ENCODE assay signal across 1 cellular context in the genomic region with DNA sequence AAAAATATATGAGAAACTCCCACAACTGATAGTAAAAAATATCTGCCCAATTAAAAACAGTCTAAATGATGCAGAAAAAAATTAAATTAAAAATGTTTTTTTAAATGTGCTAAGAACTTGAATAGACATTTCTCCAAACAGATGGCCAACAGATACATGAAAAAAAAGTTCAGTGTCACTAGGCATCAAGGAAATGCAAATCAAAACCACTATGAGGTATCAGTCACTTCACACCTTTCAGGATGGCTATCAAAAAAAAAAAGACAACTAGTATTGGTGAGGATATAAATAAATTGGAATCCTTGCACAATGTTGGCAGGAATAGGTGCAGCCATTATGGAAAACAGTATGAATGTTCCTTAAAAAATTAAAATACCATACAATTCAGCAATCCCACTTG.
TF ChIP-seq lines count a peak whose summit lies in the region.

No MANE protein-coding gene starts in this region.

TF ChIP-seq in HepG2, 621 proteins besides CTCF, POLR2A, EP300 and RAD21:
- TF ChIP-seq, protein P1, sequence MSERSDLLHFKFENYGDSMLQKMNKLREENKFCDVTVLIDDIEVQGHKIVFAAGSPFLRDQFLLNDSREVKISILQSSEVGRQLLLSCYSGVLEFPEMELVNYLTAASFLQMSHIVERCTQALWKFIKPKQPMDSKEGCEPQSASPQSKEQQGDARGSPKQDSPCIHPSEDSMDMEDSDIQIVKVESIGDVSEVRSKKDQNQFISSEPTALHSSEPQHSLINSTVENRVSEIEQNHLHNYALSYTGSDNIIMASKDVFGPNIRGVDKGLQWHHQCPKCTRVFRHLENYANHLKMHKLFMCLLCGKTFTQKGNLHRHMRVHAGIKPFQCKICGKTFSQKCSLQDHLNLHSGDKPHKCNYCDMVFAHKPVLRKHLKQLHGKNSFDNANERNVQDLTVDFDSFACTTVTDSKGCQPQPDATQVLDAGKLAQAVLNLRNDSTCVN (CRISPR knock-in tag; IDR thresholded peaks at IDR 0.05; ENCODE audit: borderline replicate concordance): no peak
- TF ChIP-seq MAFK (conservative IDR thresholded peaks at IDR 0.05 in 1 of 2, IDR thresholded peaks at IDR 0.05 in 1 of 2; ENCODE audit: low read length in 2 of 2) (no peak), MTF2 (CRISPR knock-in tag; IDR thresholded peaks at IDR 0.05; ENCODE audit: borderline replicate concordance) (no peak), ELF3 (CRISPR knock-in tag; IDR thresholded peaks at IDR 0.05) (no peak), MIER2 (CRISPR knock-in tag; IDR thresholded peaks at IDR 0.05) (no peak), KLF6 (CRISPR knock-in tag; IDR thresholded peaks at IDR 0.05) (no peak), ZSCAN30 (CRISPR knock-in tag; IDR thresholded peaks at IDR 0.05) (no peak), JUN (CRISPR knock-in tag; IDR thresholded peaks at IDR 0.05) (no peak), MTF1 (CRISPR knock-in tag; IDR thresholded peaks at IDR 0.05) (no peak), PRMT3 (CRISPR knock-in tag; IDR thresholded peaks at IDR 0.05; ENCODE audit: borderline replicate concordance, low read depth) (no peak), REXO4 (CRISPR knock-in tag; IDR thresholded peaks at IDR 0.05; ENCODE audit: borderline replicate concordance) (no peak), AHR (CRISPR knock-in tag; IDR thresholded peaks at IDR 0.05) (no peak), ZNF10 (CRISPR knock-in tag; IDR thresholded peaks at IDR 0.05; ENCODE audit: borderline replicate concordance, low read depth) (no peak), ATAD3A (CRISPR knock-in tag; IDR thresholded peaks at IDR 0.05) (no peak)
- TF ChIP-seq, protein P2, sequence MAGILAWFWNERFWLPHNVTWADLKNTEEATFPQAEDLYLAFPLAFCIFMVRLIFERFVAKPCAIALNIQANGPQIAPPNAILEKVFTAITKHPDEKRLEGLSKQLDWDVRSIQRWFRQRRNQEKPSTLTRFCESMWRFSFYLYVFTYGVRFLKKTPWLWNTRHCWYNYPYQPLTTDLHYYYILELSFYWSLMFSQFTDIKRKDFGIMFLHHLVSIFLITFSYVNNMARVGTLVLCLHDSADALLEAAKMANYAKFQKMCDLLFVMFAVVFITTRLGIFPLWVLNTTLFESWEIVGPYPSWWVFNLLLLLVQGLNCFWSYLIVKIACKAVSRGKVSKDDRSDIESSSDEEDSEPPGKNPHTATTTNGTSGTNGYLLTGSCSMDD (CRISPR knock-in tag; IDR thresholded peaks at IDR 0.05): no peak
- TF ChIP-seq, protein P3, sequence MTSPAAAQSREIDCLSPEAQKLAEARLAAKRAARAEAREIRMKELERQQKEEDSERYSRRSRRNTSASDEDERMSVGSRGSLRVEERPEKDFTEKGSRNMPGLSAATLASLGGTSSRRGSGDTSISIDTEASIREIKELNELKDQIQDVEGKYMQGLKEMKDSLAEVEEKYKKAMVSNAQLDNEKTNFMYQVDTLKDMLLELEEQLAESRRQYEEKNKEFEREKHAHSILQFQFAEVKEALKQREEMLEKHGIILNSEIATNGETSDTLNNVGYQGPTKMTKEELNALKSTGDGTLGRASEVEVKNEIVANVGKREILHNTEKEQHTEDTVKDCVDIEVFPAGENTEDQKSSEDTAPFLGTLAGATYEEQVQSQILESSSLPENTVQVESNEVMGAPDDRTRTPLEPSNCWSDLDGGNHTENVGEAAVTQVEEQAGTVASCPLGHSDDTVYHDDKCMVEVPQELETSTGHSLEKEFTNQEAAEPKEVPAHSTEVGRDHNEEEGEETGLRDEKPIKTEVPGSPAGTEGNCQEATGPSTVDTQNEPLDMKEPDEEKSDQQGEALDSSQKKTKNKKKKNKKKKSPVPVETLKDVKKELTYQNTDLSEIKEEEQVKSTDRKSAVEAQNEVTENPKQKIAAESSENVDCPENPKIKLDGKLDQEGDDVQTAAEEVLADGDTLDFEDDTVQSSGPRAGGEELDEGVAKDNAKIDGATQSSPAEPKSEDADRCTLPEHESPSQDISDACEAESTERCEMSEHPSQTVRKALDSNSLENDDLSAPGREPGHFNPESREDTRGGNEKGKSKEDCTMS (CRISPR knock-in tag; conservative IDR thresholded peaks at IDR 0.05): no peak
- TF ChIP-seq, protein P4, sequence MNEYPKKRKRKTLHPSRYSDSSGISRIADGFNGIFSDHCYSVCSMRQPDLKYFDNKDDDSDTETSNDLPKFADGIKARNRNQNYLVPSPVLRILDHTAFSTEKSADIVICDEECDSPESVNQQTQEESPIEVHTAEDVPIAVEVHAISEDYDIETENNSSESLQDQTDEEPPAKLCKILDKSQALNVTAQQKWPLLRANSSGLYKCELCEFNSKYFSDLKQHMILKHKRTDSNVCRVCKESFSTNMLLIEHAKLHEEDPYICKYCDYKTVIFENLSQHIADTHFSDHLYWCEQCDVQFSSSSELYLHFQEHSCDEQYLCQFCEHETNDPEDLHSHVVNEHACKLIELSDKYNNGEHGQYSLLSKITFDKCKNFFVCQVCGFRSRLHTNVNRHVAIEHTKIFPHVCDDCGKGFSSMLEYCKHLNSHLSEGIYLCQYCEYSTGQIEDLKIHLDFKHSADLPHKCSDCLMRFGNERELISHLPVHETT (CRISPR knock-in tag; conservative IDR thresholded peaks at IDR 0.05): no peak
- TF ChIP-seq, protein P5, sequence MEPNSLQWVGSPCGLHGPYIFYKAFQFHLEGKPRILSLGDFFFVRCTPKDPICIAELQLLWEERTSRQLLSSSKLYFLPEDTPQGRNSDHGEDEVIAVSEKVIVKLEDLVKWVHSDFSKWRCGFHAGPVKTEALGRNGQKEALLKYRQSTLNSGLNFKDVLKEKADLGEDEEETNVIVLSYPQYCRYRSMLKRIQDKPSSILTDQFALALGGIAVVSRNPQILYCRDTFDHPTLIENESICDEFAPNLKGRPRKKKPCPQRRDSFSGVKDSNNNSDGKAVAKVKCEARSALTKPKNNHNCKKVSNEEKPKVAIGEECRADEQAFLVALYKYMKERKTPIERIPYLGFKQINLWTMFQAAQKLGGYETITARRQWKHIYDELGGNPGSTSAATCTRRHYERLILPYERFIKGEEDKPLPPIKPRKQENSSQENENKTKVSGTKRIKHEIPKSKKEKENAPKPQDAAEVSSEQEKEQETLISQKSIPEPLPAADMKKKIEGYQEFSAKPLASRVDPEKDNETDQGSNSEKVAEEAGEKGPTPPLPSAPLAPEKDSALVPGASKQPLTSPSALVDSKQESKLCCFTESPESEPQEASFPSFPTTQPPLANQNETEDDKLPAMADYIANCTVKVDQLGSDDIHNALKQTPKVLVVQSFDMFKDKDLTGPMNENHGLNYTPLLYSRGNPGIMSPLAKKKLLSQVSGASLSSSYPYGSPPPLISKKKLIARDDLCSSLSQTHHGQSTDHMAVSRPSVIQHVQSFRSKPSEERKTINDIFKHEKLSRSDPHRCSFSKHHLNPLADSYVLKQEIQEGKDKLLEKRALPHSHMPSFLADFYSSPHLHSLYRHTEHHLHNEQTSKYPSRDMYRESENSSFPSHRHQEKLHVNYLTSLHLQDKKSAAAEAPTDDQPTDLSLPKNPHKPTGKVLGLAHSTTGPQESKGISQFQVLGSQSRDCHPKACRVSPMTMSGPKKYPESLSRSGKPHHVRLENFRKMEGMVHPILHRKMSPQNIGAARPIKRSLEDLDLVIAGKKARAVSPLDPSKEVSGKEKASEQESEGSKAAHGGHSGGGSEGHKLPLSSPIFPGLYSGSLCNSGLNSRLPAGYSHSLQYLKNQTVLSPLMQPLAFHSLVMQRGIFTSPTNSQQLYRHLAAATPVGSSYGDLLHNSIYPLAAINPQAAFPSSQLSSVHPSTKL (CRISPR knock-in tag; IDR thresholded peaks at IDR 0.05): no peak
